In the genomic region with DNA sequence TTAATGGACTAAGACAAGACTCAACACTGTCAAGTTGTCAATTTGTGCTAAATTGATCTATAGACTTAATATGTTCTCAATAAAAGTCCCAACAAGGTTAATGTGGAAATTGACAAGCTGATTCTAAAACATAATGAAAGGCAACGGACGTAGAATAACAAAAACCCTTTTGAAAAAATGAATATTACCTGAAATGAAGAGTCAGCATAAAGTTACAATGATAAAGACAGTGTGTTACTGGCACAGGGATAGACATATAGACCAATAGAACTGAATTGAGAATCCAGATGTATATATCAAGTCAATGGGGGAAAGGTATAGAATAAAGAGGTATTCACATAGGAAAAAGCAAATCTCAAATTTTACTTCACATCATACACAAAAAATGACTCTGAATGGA, we compare ENCODE assay signal across 2 cellular contexts.
TF ChIP-seq lines count a peak whose summit lies in the region.

No MANE protein-coding gene starts in this region.

TF ChIP-seq in HepG2, 621 proteins besides CTCF, POLR2A, EP300 and RAD21:
- TF ChIP-seq MAFK (conservative IDR thresholded peaks at IDR 0.05 in 1 of 2, IDR thresholded peaks at IDR 0.05 in 1 of 2; ENCODE audit: low read length in 2 of 2) (peak; percentile 83 to 89), MAFF (IDR thresholded peaks at IDR 0.05; ENCODE audit: low read depth, low read length) (peak; percentile 73), PHF21A (CRISPR knock-in tag; IDR thresholded peaks at IDR 0.05) (no peak), ELF1 (CRISPR knock-in tag; IDR thresholded peaks at IDR 0.05) (no peak)
TF ChIP-seq in HepG2: peak in this region for 2.

TF ChIP-seq in IMR-90, 13 proteins besides CTCF, POLR2A, EP300 and RAD21:
- TF ChIP-seq MAFK (IDR thresholded peaks at IDR 0.05; ENCODE audit: low read depth, low read length): peak; percentile 80
- TF ChIP-seq MXI1 (IDR thresholded peaks at IDR 0.05; ENCODE audit: borderline replicate concordance, low read depth, low read length): no peak
